24 cellular contexts compared by ENCODE assay signal in the genomic region with DNA sequence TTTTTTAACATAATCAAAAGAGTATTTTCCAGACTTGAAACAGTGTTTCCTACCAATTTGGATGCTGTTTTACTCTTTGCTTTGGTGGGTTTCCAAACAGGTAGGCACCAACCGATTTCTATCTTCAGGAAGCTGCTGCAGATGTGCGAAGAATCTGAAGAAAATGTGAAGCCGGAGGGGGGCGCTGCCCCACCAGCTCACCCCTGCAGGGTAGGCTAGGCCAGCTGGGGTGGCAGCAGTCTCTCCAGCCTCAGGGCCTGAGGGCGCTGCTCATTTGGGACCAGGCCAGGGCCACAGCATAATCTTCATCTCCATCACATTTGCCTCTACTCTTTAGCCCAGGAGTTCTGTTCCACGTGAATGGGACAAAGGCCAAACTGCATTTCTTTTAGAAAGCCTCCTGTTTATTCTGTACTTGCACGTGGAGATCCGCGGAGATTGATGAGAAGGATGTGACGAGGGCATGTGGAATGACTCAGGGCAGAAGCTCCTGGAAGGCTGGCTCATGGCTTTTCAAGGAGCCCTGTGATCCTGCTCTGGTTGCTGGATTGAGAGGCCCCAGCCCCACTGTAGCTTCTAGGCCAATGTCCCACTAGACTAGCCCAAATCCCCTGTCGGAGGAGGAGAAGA.
DNase-seq lines count a peak whose midpoint lies in the region; ATAC-seq, FAIRE-seq and TF ChIP-seq lines count a peak whose summit lies in the region.
"Had no signal": no experiment of that assay in that cellular context is flagged by ENCODE, and none has a peak within 500 bp of the region (broad histone marks: within the 10 kb centered on the region; RNA-seq: fewer than 3 reads in every experiment).

No MANE protein-coding gene starts in this region.

- H3K36me3 ChIP-seq in bronchial epithelial cell (ENCODE audit: control insufficient read depth, insufficient read depth, low read length) = no peaks in the 10 kb centered on the region
- no peaks in the 10 kb centered on the region for H3K36me3 ChIP-seq in Peyer's patch
- H3K36me3 ChIP-seq: gastrocnemius medialis, SJCRH30, thyroid gland had no signal

- no peak for FAIRE-seq in bronchial epithelial cell (lab: Jason Lieb, UNC)

- H3K27me3 ChIP-seq in bronchial epithelial cell (ENCODE audit: control insufficient read depth, insufficient read depth, low read length) (no peaks in the 10 kb centered on the region), Peyer's patch (no peaks in the 10 kb centered on the region)
- H3K27me3 ChIP-seq: thyroid gland had no signal

- H3K4me3 ChIP-seq in bronchial epithelial cell (ENCODE audit: low read depth, low read length) = no peak overlapping the region
- no peak overlapping the region for H3K4me3 ChIP-seq in Peyer's patch
- H3K4me3 ChIP-seq: gastrocnemius medialis, SJCRH30, thyroid gland had no signal

- no peak for TF ChIP-seq POLR2A in Peyer's patch (IDR thresholded peaks at IDR 0.05)

- DNase-seq in ELF-1 (ENCODE audit: low read depth, low spot score) (peak; percentile 18), LHCN-M2 (ENCODE audit: low read depth) (peak; percentile 7), bronchial epithelial cell (ENCODE audit: low read depth) (peak; percentile 52), kidney tubule cell (ENCODE audit: low spot score) (peak; percentile 43), DMS53 treated with DMSO at 0.1 percent for 48 hours (lab: John Stamatoyannopoulos, UW; ENCODE audit: unreplicated experiment) (no peak), Peyer's patch (no peak)
- DNase-seq: activated CD4-positive, alpha-beta T cell treated with anti-CD3 and anti-CD28 coated beads, Interleukin-2, amount 50 U/mL, for 4 hours; activated gamma-delta T cell treated with Interleukin-2 at 50 U/mL for 16 hours; amniotic stem cell; CD8-positive, alpha-beta memory T cell; dermis blood vessel endothelial cell; gastrocnemius medialis; left colon; MM.1S; NCI-H146; NCI-H2171 treated with DMSO at 0.1 percent for 48 hours; NCI-H748 treated with DMSO at 0.1 percent for 48 hours; nephron progenitor cell; SJCRH30; T-helper 17 cell; thyroid gland had no signal

- H3K4me1 ChIP-seq in Peyer's patch = no peaks in the 10 kb centered on the region
- H3K4me1 ChIP-seq: gastrocnemius medialis, SJCRH30, thyroid gland had no signal

- no peak overlapping the region for H3K27ac ChIP-seq in Peyer's patch
- H3K27ac ChIP-seq: gastrocnemius medialis, SJCRH30, thyroid gland, VCaP had no signal

- TF ChIP-seq CTCF in bronchial epithelial cell (IDR thresholded peaks at IDR 0.05; ENCODE audit: insufficient read depth, low read length, severe bottlenecking) (no peak), Peyer's patch (IDR thresholded peaks at IDR 0.05) (no peak)

- ATAC-seq in HG03442 (IDR thresholded peaks at IDR 0.05; ENCODE audit: unreplicated experiment) = no peak
- ATAC-seq: gastrocnemius medialis; left colon; stimulated activated memory B cell treated with anti-CD40 and anti-IgM and Interleukin-4, amounts not matched to agents 10 μg/mL and 1 μg/mL and 100 μg/mL, for 72 hours; T-helper 17 cell had no signal

- H3K9me3 ChIP-seq in Peyer's patch = no peaks in the 10 kb centered on the region
- H3K9me3 ChIP-seq: gastrocnemius medialis, SJCRH30, thyroid gland had no signal

Comparison
In these comparisons a context has a peak if more than half of its experiments do, and no peak if none do; other contexts are left out.
1. DNase-seq: peak in ELF-1 (single experiment), LHCN-M2 (single experiment), bronchial epithelial cell (single experiment) and kidney tubule cell (single experiment); none in DMS53 treated with DMSO at 0.1 percent for 48 hours (single experiment) and Peyer's patch (0 of 3).